10 cellular contexts compared by ENCODE assay signal in the genomic region with DNA sequence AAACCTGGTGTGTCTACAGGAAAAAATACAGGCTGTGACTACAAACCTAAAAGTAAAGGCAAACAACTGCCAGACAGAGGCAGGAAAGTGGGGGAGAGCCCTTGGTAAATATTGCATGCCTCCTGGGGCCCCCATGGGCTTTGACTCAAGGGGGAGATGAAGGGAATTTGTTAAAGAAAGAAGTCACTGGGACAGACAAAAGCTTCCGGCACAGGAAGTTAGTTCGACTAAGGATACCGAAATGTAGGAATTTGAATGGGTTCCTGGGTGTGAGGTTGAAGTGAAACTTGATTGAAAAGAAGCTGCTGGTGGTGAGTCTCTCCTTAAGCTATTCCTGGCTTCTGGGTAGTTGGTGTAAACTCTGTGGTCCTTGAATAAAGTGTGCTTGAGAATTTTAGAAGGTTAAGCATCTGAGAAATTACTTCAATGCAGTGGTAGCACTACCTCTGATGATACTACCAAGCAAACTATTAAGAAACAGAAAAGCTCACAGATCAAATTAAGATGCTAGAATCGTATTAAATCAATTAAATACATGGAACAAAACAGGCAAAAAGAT. TPM values are rescaled to one million over a fixed set of nuclear protein-coding genes. Genes with fewer than 3 reads are reported as not detected.
"Had no signal": no experiment of that assay in that cellular context is flagged by ENCODE, and none has a peak within 500 bp of the region (broad histone marks: within the 10 kb centered on the region; RNA-seq: fewer than 3 reads in every experiment).

No MANE protein-coding gene starts in this region.

RNA-seq across cellular contexts. Expression of a gene that starts 9.6 kb away (rescaled TPM):
- total RNA-seq: activated CD8-positive, alpha-beta T cell treated with anti-CD3 and anti-CD28 coated beads for 36 hours; activated naive CD8-positive, alpha-beta T cell treated with anti-CD3 and anti-CD28 coated beads for 36 hours; activated T-cell treated with anti-CD3 and anti-CD28 coated beads, Interleukin-2, amount 50 U/mL, for 72 hours; activated T-helper 2 cell treated with anti-CD3 and anti-CD28 coated beads, Interferon-gamma antibody, Interleukin-2, Interleukin-4, amounts not matched to agents 10 μg/mL and 5 μg/mL and 100 μg/mL, durations not matched to agents 14 hours and 24 hours and 36 hours; LHCN-M2; M059J; PC-3; SJSA1; T-helper 1 cell treated with Interleukin-12 subunit alpha and Interleukin-12 subunit beta and Interleukin-4 antibody, amounts not matched to agents 30 ng/mL and 1 ng/mL, for 36 hours had no signal
- polyA plus RNA-seq: adipose tissue had no signal

RNA-seq across cellular contexts. Expression of a gene that starts 33.8 kb away (rescaled TPM):
- total RNA-seq: activated CD8-positive, alpha-beta T cell treated with anti-CD3 and anti-CD28 coated beads for 36 hours; activated naive CD8-positive, alpha-beta T cell treated with anti-CD3 and anti-CD28 coated beads for 36 hours; activated T-cell treated with anti-CD3 and anti-CD28 coated beads, Interleukin-2, amount 50 U/mL, for 72 hours; activated T-helper 2 cell treated with anti-CD3 and anti-CD28 coated beads, Interferon-gamma antibody, Interleukin-2, Interleukin-4, amounts not matched to agents 10 μg/mL and 5 μg/mL and 100 μg/mL, durations not matched to agents 14 hours and 24 hours and 36 hours; LHCN-M2; M059J; PC-3; SJSA1; T-helper 1 cell treated with Interleukin-12 subunit alpha and Interleukin-12 subunit beta and Interleukin-4 antibody, amounts not matched to agents 30 ng/mL and 1 ng/mL, for 36 hours had no signal
- polyA plus RNA-seq: adipose tissue had no signal

RNA-seq across cellular contexts. Expression of a gene that starts 51.7 kb away (rescaled TPM):
- total RNA-seq: activated CD8-positive, alpha-beta T cell treated with anti-CD3 and anti-CD28 coated beads for 36 hours; activated naive CD8-positive, alpha-beta T cell treated with anti-CD3 and anti-CD28 coated beads for 36 hours; activated T-cell treated with anti-CD3 and anti-CD28 coated beads, Interleukin-2, amount 50 U/mL, for 72 hours; activated T-helper 2 cell treated with anti-CD3 and anti-CD28 coated beads, Interferon-gamma antibody, Interleukin-2, Interleukin-4, amounts not matched to agents 10 μg/mL and 5 μg/mL and 100 μg/mL, durations not matched to agents 14 hours and 24 hours and 36 hours; LHCN-M2; M059J; PC-3; SJSA1; T-helper 1 cell treated with Interleukin-12 subunit alpha and Interleukin-12 subunit beta and Interleukin-4 antibody, amounts not matched to agents 30 ng/mL and 1 ng/mL, for 36 hours had no signal
- polyA plus RNA-seq: adipose tissue had no signal
